ENCODE assay signal across 11 cellular contexts in genomic region chr15:74784854-74785715, GRCh38. TPM values are rescaled to one million over a fixed set of nuclear protein-coding genes. Genes with fewer than 3 reads are reported as not detected.
A peak's percentile ranks its signal among the peaks of the same experiment; 100 is the strongest.
DNase-seq lines count a peak whose midpoint lies in the region; ATAC-seq, FAIRE-seq and TF ChIP-seq lines count a peak whose summit lies in the region.
"Had no signal": no experiment of that assay in that cellular context is flagged by ENCODE, and none has a peak within 500 bp of the region (broad histone marks: within the 10 kb centered on the region; RNA-seq: fewer than 3 reads in every experiment).

No MANE protein-coding gene starts in this region.

- no peaks in the 10 kb centered on the region for H3K9me2 ChIP-seq in SU-DHL-6 (replicated peaks; ENCODE audit: insufficient read depth, low read length)

- peak overlapping the region; percentile 94 for H3K4me3 ChIP-seq in SU-DHL-6 (ENCODE audit: insufficient read depth, low read length, poor library complexity, severe bottlenecking)
- H3K4me3 ChIP-seq in gastroesophageal sphincter, result no peak overlapping the region
- peak overlapping the region in 2 of 3 donors; percentile 35 to 38 for H3K4me3 ChIP-seq in skeletal muscle tissue (ENCODE audit: low read length in 3 of 3)

- H3K36me3 ChIP-seq in SU-DHL-6 (ENCODE audit: low read length), result no peaks in the 10 kb centered on the region
- no peaks in the 10 kb centered on the region for H3K36me3 ChIP-seq in gastroesophageal sphincter
- peaks cover 0 to 2% (median 0%) of the 10 kb centered on the region in 3 donors for H3K36me3 ChIP-seq in skeletal muscle tissue (ENCODE audit: control insufficient read depth in 3 of 3, insufficient read depth in 3 of 3, low read length in 3 of 3)

- H3K9ac ChIP-seq in SU-DHL-6 (ENCODE audit: low read length), result peak overlapping the region; percentile 99
- peak overlapping the region; percentile 43 to 47 (median 47) for H3K9ac ChIP-seq in skeletal muscle tissue (ENCODE audit: low read depth in 1 of 3, low read length in 3 of 3)

- H3K27me3 ChIP-seq in SU-DHL-6 (ENCODE audit: low read length), result no peaks in the 10 kb centered on the region
- no peaks in the 10 kb centered on the region for H3K27me3 ChIP-seq in gastroesophageal sphincter
- H3K27me3 ChIP-seq in skeletal muscle tissue (ENCODE audit: control insufficient read depth in 3 of 3, insufficient read depth in 3 of 3, low read length in 3 of 3), result no peaks in the 10 kb centered on the region

- 57 to 78% methylated on average over 9 to 11 of the region's 12 CpGs for WGBS in gastroesophageal sphincter (ENCODE audit: low coverage in 1 of 2), 2 donors

- peaks cover 0 to 94% (median 67%) of the 10 kb centered on the region in 3 donors for H3K4me1 ChIP-seq in gastroesophageal sphincter
- peaks cover 82 to 92% (median 89%) of the 10 kb centered on the region in 3 donors for H3K4me1 ChIP-seq in skeletal muscle tissue (ENCODE audit: control insufficient read depth in 3 of 3, insufficient read depth in 3 of 3, low read length in 3 of 3)

- no peak for TF ChIP-seq EP300 in gastroesophageal sphincter (IDR thresholded peaks at IDR 0.05)

- no peak overlapping the region for H2AFZ ChIP-seq in SU-DHL-6 (ENCODE audit: low read depth, low read length, severe bottlenecking)

- TF ChIP-seq CTCF in SU-DHL-6 (IDR thresholded peaks at IDR 0.05; ENCODE audit: insufficient read depth, low read length, poor library complexity, severe bottlenecking) (no peak), gastroesophageal sphincter (IDR thresholded peaks at IDR 0.05) (no peak)

- peak overlapping the region; percentile 73 for H3K4me2 ChIP-seq in SU-DHL-6 (ENCODE audit: low read depth, low read length, poor library complexity, severe bottlenecking)

- ATAC-seq in gastroesophageal sphincter (no peak), GM19467 (IDR thresholded peaks at IDR 0.05; ENCODE audit: unreplicated experiment) (no peak), GM21619 (IDR thresholded peaks at IDR 0.05; ENCODE audit: unreplicated experiment) (no peak)

- peaks cover 78% of the 10 kb centered on the region for H3K79me2 ChIP-seq in SU-DHL-6 (ENCODE audit: insufficient read depth, low read length)

- H3K9me3 ChIP-seq in SU-DHL-6 (ENCODE audit: insufficient read depth, low read length) (no peaks in the 10 kb centered on the region), gastroesophageal sphincter (no peaks in the 10 kb centered on the region), skeletal muscle tissue (ENCODE audit: control insufficient read depth in 3 of 3, low read length in 3 of 3) (no peaks in the 10 kb centered on the region)

- no peak for DNase-seq in GM12891 (ENCODE audit: insufficient read length, low spot score)
- no peak for DNase-seq in NCI-H526 treated with DMSO at 0.1 percent for 48 hours (lab: John Stamatoyannopoulos, UW)
- no peak for DNase-seq in hippocampal formation (lab: John Stamatoyannopoulos, UW)
- DNase-seq: effector CD4-positive, alpha-beta T cell; NCI-H187 treated with DMSO at 0.1 percent for 48 hours had no signal

- H3F3A ChIP-seq in SU-DHL-6 (ENCODE audit: insufficient read depth), result peaks cover 87% of the 10 kb centered on the region

- peak; percentile 54 for FAIRE-seq in GM12891 (lab: Jason Lieb, UNC)

- no peaks in the 10 kb centered on the region for H4K20me1 ChIP-seq in SU-DHL-6 (ENCODE audit: low read depth, low read length)

- H3K27ac ChIP-seq in SU-DHL-6 (ENCODE audit: low read depth, low read length) (peak overlapping the region; percentile 96), gastroesophageal sphincter (peak overlapping the region in 3 of 4 donors; percentile 22 to 89 (median 87)), skeletal muscle tissue (ENCODE audit: low read depth, low read length) (peak overlapping the region; percentile 60)

- TF ChIP-seq POLR2A in GM12891 (IDR thresholded peaks at IDR 0.05; ENCODE audit: low read depth, low read length) (no peak), gastroesophageal sphincter (IDR thresholded peaks at IDR 0.05) (no peak)

TF ChIP-seq in GM12891, 5 proteins besides CTCF, POLR2A, EP300 and RAD21:
- no peak for TF ChIP-seq SPI1 (IDR thresholded peaks at IDR 0.05; ENCODE audit: low read depth, low read length)
- TF ChIP-seq PAX5 (IDR thresholded peaks at IDR 0.05; ENCODE audit: insufficient read depth, low read length, severe bottlenecking), result no peak
- TF ChIP-seq POU2F2 (IDR thresholded peaks at IDR 0.05; ENCODE audit: low read depth, low read length), result no peak
- no peak for TF ChIP-seq TAF1 (IDR thresholded peaks at IDR 0.05; ENCODE audit: low read depth, low read length)
- TF ChIP-seq POLR2AphosphoS5 (IDR thresholded peaks at IDR 0.05; ENCODE audit: low read depth, low read length), result no peak; the same call in 1 of the 2 replicates
TF ChIP-seq in GM12891: peak in this region for 0.

RNA-seq across cellular contexts. Expression of gene CSK, which starts 3.2 kb away (rescaled TPM):
- 116 TPM for polyA plus RNA-seq in GM12891 (2012; ENCODE audit: low read depth, missing spikeins)
- 10 to 100 TPM in 3 of 4 donors, 1 to 10 TPM in 1; 8.4 to 23.1 (median 18.2) TPM for total RNA-seq in gastroesophageal sphincter
- total RNA-seq in skeletal muscle tissue, result 13.6 TPM

RNA-seq across cellular contexts. Expression of gene LMAN1L, which starts 27.6 kb away (rescaled TPM):
- 0.28 TPM for polyA plus RNA-seq in GM12891 (2012; ENCODE audit: low read depth, missing spikeins)
- total RNA-seq in gastroesophageal sphincter, result under 1 TPM in 1 of 4 donors, not detected in 3; 0.27 TPM
- total RNA-seq in skeletal muscle tissue, result not detected
- total RNA-seq: lung microvascular endothelial cell had no signal

RNA-seq across cellular contexts. Expression of gene CYP1A2, which starts 36.4 kb away (rescaled TPM):
- not detected for polyA plus RNA-seq in GM12891 (2012; ENCODE audit: low read depth, missing spikeins)
- total RNA-seq in gastroesophageal sphincter, result not detected
- total RNA-seq in skeletal muscle tissue, result not detected
- total RNA-seq: lung microvascular endothelial cell had no signal

RNA-seq across cellular contexts. Expression of gene CPLX3, which starts 41.3 kb away (rescaled TPM):
- polyA plus RNA-seq in GM12891 (2012; ENCODE audit: low read depth, missing spikeins), result 0.15 TPM
- total RNA-seq in gastroesophageal sphincter (not detected), skeletal muscle tissue (not detected)
- total RNA-seq: lung microvascular endothelial cell had no signal

RNA-seq across cellular contexts. Expression of gene ULK3, which starts 57.9 kb away (rescaled TPM):
- 16.3 TPM for polyA plus RNA-seq in GM12891 (2012; ENCODE audit: low read depth, missing spikeins)
- total RNA-seq in gastroesophageal sphincter, result 10 to 100 TPM; 26.4 to 51.8 (median 32.7) TPM
- total RNA-seq in skeletal muscle tissue, result 18.3 TPM

Comparison
In these comparisons a context has a peak if more than half of its experiments do, and no peak if none do; other contexts are left out.
1. H3K4me3 ChIP-seq: peak in SU-DHL-6 (single experiment) and skeletal muscle tissue (2 of 3); none in gastroesophageal sphincter (0 of 2).
2. Peak in every context shown above with its lines, with median percentiles within 50 percentile points of each other: H3K27ac ChIP-seq.